Comparison of ENCODE assay signal across 33 cellular contexts in the genomic region with DNA sequence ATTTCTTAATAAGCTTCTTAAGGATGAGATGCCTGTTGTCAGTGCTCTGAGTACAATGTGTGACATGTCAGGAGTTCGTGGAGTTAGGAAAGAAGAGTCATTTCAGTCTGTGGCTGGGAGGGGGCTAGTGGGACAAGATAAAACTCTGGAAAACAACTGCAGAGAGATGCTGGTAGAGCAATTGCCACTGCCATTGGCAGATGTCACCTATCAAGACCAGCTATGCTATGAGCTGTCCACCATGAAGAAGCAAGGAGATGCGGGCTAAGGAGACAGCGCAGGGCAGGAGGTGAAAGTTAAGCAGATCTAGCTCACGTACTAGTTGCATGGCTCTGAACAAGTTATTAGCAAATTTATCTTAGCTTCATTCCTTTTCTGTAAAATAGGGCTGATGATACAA.
"Had no signal": no experiment of that assay in that cellular context is flagged by ENCODE, and none has a peak within 500 bp of the region (broad histone marks: within the 10 kb centered on the region; RNA-seq: fewer than 3 reads in every experiment).

No MANE protein-coding gene starts in this region.

- H3K4me3 ChIP-seq: esophagus squamous epithelium, gastroesophageal sphincter had no signal

- H3K27ac Mint-ChIP-seq: activated CD4-positive, alpha-beta memory T cell treated with anti-CD3 and anti-CD28 coated beads, Interleukin-2, amount 10 ng/mL, durations not matched to agents 7 days and 5 days; activated naive CD8-positive, alpha-beta T cell; activated T-helper 17 cell treated with anti-CD3 and anti-CD28 coated beads, Interleukin-2, amount 50 U/mL, for 72 hours; T-helper 17 cell; T-helper 2 cell treated with Interferon-gamma antibody and Interleukin-4, amounts not matched to agents 5 μg/mL and 100 μg/mL, for 36 hours had no signal

- H3K9me3 Mint-ChIP-seq: activated B cell treated with CpG ODN at 0.5 μM for 24 hours; activated CD4-positive, alpha-beta memory T cell treated with anti-CD3 and anti-CD28 coated beads, Interleukin-2, amount 10 ng/mL, durations not matched to agents 7 days and 5 days; activated T-cell treated with anti-CD3 and anti-CD28 coated beads, Interleukin-2, amount 50 U/mL, for 24 hours; activated T-helper 17 cell treated with anti-CD3 and anti-CD28 coated beads, Interleukin-2, amount 50 U/mL, for 72 hours; T-helper 2 cell treated with Interferon-gamma antibody and Interleukin-4, amounts not matched to agents 5 μg/mL and 100 μg/mL, for 36 hours had no signal

- H3K36me3 Mint-ChIP-seq: activated naive CD8-positive, alpha-beta T cell had no signal

- H3K27me3 ChIP-seq: brain microvascular endothelial cell, esophagus squamous epithelium, gastroesophageal sphincter had no signal

- ATAC-seq: activated CD4-positive, CD25-positive, alpha-beta regulatory T cell treated with anti-CD3 and anti-CD28 coated beads, Interleukin-2, amount 50 U/mL, for 24 hours; gastroesophageal sphincter; T-helper 17 cell had no signal

- H3K36me3 ChIP-seq: brain microvascular endothelial cell, esophagus squamous epithelium, gastroesophageal sphincter, WERI-Rb-1 had no signal

- H3K27me3 Mint-ChIP-seq: activated B cell treated with CpG ODN at 0.5 μM for 24 hours; activated CD4-positive, alpha-beta memory T cell treated with anti-CD3 and anti-CD28 coated beads, Interleukin-2, amount 10 ng/mL, durations not matched to agents 7 days and 5 days; activated T-cell treated with anti-CD3 and anti-CD28 coated beads, Interleukin-2, amount 50 U/mL, for 24 hours; activated T-helper 17 cell treated with anti-CD3 and anti-CD28 coated beads, Interleukin-2, amount 50 U/mL, for 72 hours; T-helper 17 cell had no signal

- H3K9me3 ChIP-seq: esophagus squamous epithelium, gastroesophageal sphincter had no signal

- FAIRE-seq: astrocyte, colon, endometrium, endothelial cell of umbilical vein had no signal

- H3K4me1 Mint-ChIP-seq: activated CD4-positive, alpha-beta memory T cell treated with anti-CD3 and anti-CD28 coated beads, Interleukin-2, amount 10 ng/mL, durations not matched to agents 7 days and 5 days; activated T-helper 17 cell treated with anti-CD3 and anti-CD28 coated beads, Interleukin-2, amount 50 U/mL, for 72 hours had no signal

- H3K27ac ChIP-seq: brain microvascular endothelial cell, epithelial cell of prostate, esophagus squamous epithelium, gastroesophageal sphincter, WERI-Rb-1 had no signal

- DNase-seq: activated B cell treated with CpG ODN at 0.5 μM for 24 hours; activated CD4-positive, alpha-beta memory T cell treated with anti-CD3 and anti-CD28 coated beads, Interleukin-2, amount 10 ng/mL, durations not matched to agents 7 days and 5 days; activated CD4-positive, alpha-beta T cell treated with anti-CD3 and anti-CD28 coated beads for 48 hours; activated CD8-positive, alpha-beta memory T cell treated with anti-CD3 and anti-CD28 coated beads, Interleukin-2, amount 50 U/mL, for 48 hours; activated effector memory CD4-positive, alpha-beta T cell treated with Interleukin-2 at 50 U/mL for 16 hours; activated gamma-delta T cell treated with Interleukin-2 at 50 U/mL for 16 hours; activated naive CD4-positive, alpha-beta T cell treated with anti-CD3 and anti-CD28 coated beads, Interleukin-2, amount 50 U/mL, for 16 hours; activated naive CD4-positive, alpha-beta T cell treated with Interleukin-2 at 50 U/mL for 16 hours; activated T-cell treated with anti-CD3 and anti-CD28 coated beads for 4 hours; activated T-cell treated with anti-CD3 and anti-CD28 coated beads, Interleukin-2, amount 50 U/mL, for 24 hours; amniotic stem cell; anterior cingulate cortex; brain microvascular endothelial cell; caudate nucleus; cortex of kidney; dermis blood vessel endothelial cell; effector CD8-positive, alpha-beta T cell; esophagus squamous epithelium; foreskin melanocyte; T-helper 1 cell; T-helper 17 cell; T1000; WERI-Rb-1 had no signal

- H3K4me3 Mint-ChIP-seq: activated CD4-positive, alpha-beta memory T cell treated with anti-CD3 and anti-CD28 coated beads, Interleukin-2, amount 10 ng/mL, durations not matched to agents 7 days and 5 days; activated naive CD8-positive, alpha-beta T cell; activated T-cell treated with anti-CD3 and anti-CD28 coated beads, Interleukin-2, amount 50 U/mL, for 24 hours; activated T-helper 17 cell treated with anti-CD3 and anti-CD28 coated beads, Interleukin-2, amount 50 U/mL, for 72 hours; T-helper 17 cell; T-helper 2 cell treated with Interferon-gamma antibody and Interleukin-4, amounts not matched to agents 5 μg/mL and 100 μg/mL, for 36 hours had no signal
